Comparison of ENCODE assay signal across 9 cellular contexts in the genomic region with DNA sequence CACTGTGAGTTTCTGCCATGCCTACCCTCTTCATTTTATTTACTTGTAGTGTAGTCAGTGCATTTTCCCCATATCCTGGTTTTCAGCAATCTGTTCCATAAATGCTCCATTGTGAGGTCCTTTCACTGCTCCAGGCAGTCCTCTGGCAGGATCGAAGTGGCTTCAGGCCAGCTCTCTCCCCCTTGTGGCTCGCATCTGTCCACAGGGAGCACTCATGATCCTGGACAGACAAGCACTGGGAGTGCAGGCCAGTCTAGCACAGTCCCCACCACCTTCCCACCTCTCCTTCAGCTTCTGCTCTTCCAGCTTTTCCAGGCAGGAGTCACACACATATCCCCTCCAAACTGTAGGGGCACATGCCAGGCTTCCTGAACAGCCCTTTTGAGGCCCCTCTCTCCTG.
DNase-seq lines count a peak whose midpoint lies in the region; ATAC-seq, FAIRE-seq and TF ChIP-seq lines count a peak whose summit lies in the region.
"Had no signal": no experiment of that assay in that cellular context is flagged by ENCODE, and none has a peak within 500 bp of the region (broad histone marks: within the 10 kb centered on the region; RNA-seq: fewer than 3 reads in every experiment).

No MANE protein-coding gene starts in this region.

- H3K27ac Mint-ChIP-seq in endodermal cell, result no peak overlapping the region
- H3K27ac Mint-ChIP-seq in immature natural killer cell, result no peak overlapping the region

- H4K20me1 ChIP-seq in Loucy (ENCODE audit: insufficient read depth, low read length, poor library complexity, severe bottlenecking), result no peaks in the 10 kb centered on the region

- no peaks in the 10 kb centered on the region for H3K27me3 Mint-ChIP-seq in endodermal cell (ENCODE audit: insufficient read depth)
- H3K27me3 Mint-ChIP-seq in immature natural killer cell (ENCODE audit: low read depth in 3 of 3), result peaks cover 0 to 2% (median 0%) of the 10 kb centered on the region in 3 donors

- TF ChIP-seq CTCF in Loucy (conservative IDR thresholded peaks at IDR 0.05; ENCODE audit: low read length) (peak; percentile 33; the same call in 1 of the 2 replicates), endodermal cell (conservative IDR thresholded peaks at IDR 0.05) (peak; percentile 57), D721Med (IDR thresholded peaks at IDR 0.05; ENCODE audit: insufficient read depth, missing control alignments) (no peak)

- H3K4me3 ChIP-seq in Loucy (ENCODE audit: low read length, poor library complexity, severe bottlenecking), result no peak overlapping the region
- H3K4me3 ChIP-seq in endodermal cell (ENCODE audit: low read length), result no peak overlapping the region
- H3K4me3 ChIP-seq in small intestine (ENCODE audit: low read depth in 1 of 2, low read length in 2 of 2), result no peak overlapping the region

- DNase-seq in COLO668 (lab: John Stamatoyannopoulos, UW; ENCODE audit: unreplicated experiment), result peak; percentile 9
- DNase-seq in endodermal cell, result peak; percentile 58
- DNase-seq in medulla oblongata (ENCODE audit: extremely low spot score), result peak; percentile 37
- no peak for DNase-seq in small intestine
- DNase-seq in D721Med (ENCODE audit: insufficient read length, low spot score), result no peak
- DNase-seq in immature natural killer cell, result no peak

- no peak for FAIRE-seq in small intestine (lab: Jason Lieb, UNC)
- FAIRE-seq in D721Med (lab: Jason Lieb, UNC), result no peak
- FAIRE-seq: G401.6 had no signal

- no peaks in the 10 kb centered on the region for H3K79me2 ChIP-seq in Loucy (ENCODE audit: insufficient read depth, low read length)

- H3K9me3 ChIP-seq in Loucy (ENCODE audit: insufficient read depth, low read depth, low read length), result no peaks in the 10 kb centered on the region
- H3K9me3 ChIP-seq in endodermal cell (ENCODE audit: control insufficient read depth, low read length), result no peaks in the 10 kb centered on the region
- no peaks in the 10 kb centered on the region for H3K9me3 ChIP-seq in small intestine (ENCODE audit: control insufficient read depth, low read depth)

- 83 to 86% methylated on average over 2 of the region's 2 CpGs for WGBS in endodermal cell (ENCODE audit: insufficient coverage in 1 of 2, insufficient read length in 1 of 2), 2 experiments
- 55 to 88% (median 68%) methylated on average over 2 of the region's 2 CpGs for WGBS in small intestine, 3 donors

- H3K4me1 Mint-ChIP-seq in endodermal cell, result peaks cover 15% of the 10 kb centered on the region
- H3K4me1 Mint-ChIP-seq in immature natural killer cell, result peaks cover 47 to 82% of the 10 kb centered on the region in 2 donors

- no peaks in the 10 kb centered on the region for H3K27me3 ChIP-seq in Loucy (ENCODE audit: insufficient read depth, low read length, poor library complexity, severe bottlenecking)
- H3K27me3 ChIP-seq in endodermal cell (ENCODE audit: control insufficient read depth, insufficient read depth, low read length, poor library complexity, severe bottlenecking), result no peaks in the 10 kb centered on the region
- no peaks in the 10 kb centered on the region for H3K27me3 ChIP-seq in small intestine (ENCODE audit: control insufficient read depth in 2 of 2, insufficient read depth in 2 of 2, low read length in 2 of 2)

- H3K36me3 Mint-ChIP-seq in endodermal cell (ENCODE audit: low read depth) (no peaks in the 10 kb centered on the region), immature natural killer cell (no peaks in the 10 kb centered on the region)

- H3K9me3 Mint-ChIP-seq in endodermal cell (no peaks in the 10 kb centered on the region), immature natural killer cell (no peaks in the 10 kb centered on the region)

- H2AFZ ChIP-seq in Loucy (ENCODE audit: low read length), result no peak overlapping the region

- H3K4me3 Mint-ChIP-seq in endodermal cell, result no peak overlapping the region
- no peak overlapping the region for H3K4me3 Mint-ChIP-seq in immature natural killer cell

- no peaks in the 10 kb centered on the region for H3F3A ChIP-seq in Loucy (ENCODE audit: low read depth)

- no peak overlapping the region for H3K9ac ChIP-seq in Loucy (ENCODE audit: low read depth, low read length, poor library complexity, severe bottlenecking)
- no peak overlapping the region for H3K9ac ChIP-seq in endodermal cell (ENCODE audit: extremely low read depth, low read length, poor library complexity, severe bottlenecking)

- H3K4me1 ChIP-seq in Loucy (ENCODE audit: insufficient read depth, low read length, poor library complexity, severe bottlenecking), result peaks cover 22% of the 10 kb centered on the region
- H3K4me1 ChIP-seq in endodermal cell (ENCODE audit: control insufficient read depth, insufficient read depth, low read length), result peaks cover 9% of the 10 kb centered on the region
- H3K4me1 ChIP-seq in small intestine (ENCODE audit: control insufficient read depth in 2 of 2, insufficient read depth in 1 of 2, low read depth in 1 of 2, low read length in 1 of 2), result no peaks in the 10 kb centered on the region

- no peak for ATAC-seq in HG03442 (IDR thresholded peaks at IDR 0.05; ENCODE audit: unreplicated experiment)

- no peak overlapping the region for H3K4me2 ChIP-seq in Loucy (ENCODE audit: low read depth, low read length, poor library complexity, severe bottlenecking)

- H3K27ac ChIP-seq in endodermal cell (ENCODE audit: low read depth, low read length), result no peak overlapping the region
- no peak overlapping the region for H3K27ac ChIP-seq in small intestine (ENCODE audit: low read depth in 1 of 2, low read length in 1 of 2)

- H3K36me3 ChIP-seq in Loucy (ENCODE audit: insufficient read depth, low read length) (no peaks in the 10 kb centered on the region), endodermal cell (ENCODE audit: control insufficient read depth, insufficient read depth, low read length) (no peaks in the 10 kb centered on the region), small intestine (ENCODE audit: control insufficient read depth in 2 of 2, insufficient read depth in 2 of 2, low read length in 2 of 2) (no peaks in the 10 kb centered on the region)

- H3K9me2 ChIP-seq in Loucy (replicated peaks; ENCODE audit: low read depth, low read length), result no peaks in the 10 kb centered on the region

Comparison
In these comparisons a context has a peak if more than half of its experiments do, and no peak if none do; other contexts are left out.
1. DNase-seq: peak in COLO668 (single experiment), endodermal cell (single experiment) and medulla oblongata (single experiment); none in small intestine (single experiment), D721Med (single experiment) and immature natural killer cell (0 of 3).